Comparison of ENCODE assay signal across 17 cellular contexts in the genomic region with DNA sequence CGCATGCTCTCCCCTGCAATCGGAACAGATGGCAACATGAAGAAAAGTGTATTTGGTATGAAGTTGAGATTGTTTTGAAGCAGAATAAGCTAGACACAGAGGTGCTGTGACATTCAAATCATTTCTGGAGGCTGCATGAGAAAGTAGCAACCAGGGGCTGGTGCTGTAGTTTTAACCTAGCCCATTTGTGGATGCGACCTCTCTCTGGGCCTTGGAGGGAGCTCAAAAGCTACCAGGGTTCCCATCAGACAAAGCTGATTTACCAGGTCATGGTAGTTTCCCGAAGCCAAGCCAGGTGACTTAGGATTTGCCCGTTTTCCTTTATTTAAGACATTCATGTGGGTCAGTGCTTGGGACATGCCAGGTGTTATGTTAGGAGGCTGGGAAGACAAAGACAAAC.
DNase-seq lines count a peak whose midpoint lies in the region; ATAC-seq and TF ChIP-seq lines count a peak whose summit lies in the region.
"Had no signal": no experiment of that assay in that cellular context is flagged by ENCODE, and none has a peak within 500 bp of the region (broad histone marks: within the 10 kb centered on the region; RNA-seq: fewer than 3 reads in every experiment).

No MANE protein-coding gene starts in this region.

- no peaks in the 10 kb centered on the region for H3K9me3 ChIP-seq in spleen
- H3K9me3 ChIP-seq: MG63 had no signal

- peaks cover 0 to 18% (median 12%) of the 10 kb centered on the region in 6 donors for H3K4me1 ChIP-seq in spleen

- H3K27ac ChIP-seq in spleen: no peak overlapping the region
- H3K27ac ChIP-seq: C4-2B had no signal

- peaks cover 10% of the 10 kb centered on the region for H3K4me1 Mint-ChIP-seq in CD14-positive monocyte
- H3K4me1 Mint-ChIP-seq in glutamatergic neuron (ENCODE audit: low read depth, unreplicated experiment): peaks cover 2% of the 10 kb centered on the region

- no peak for ATAC-seq in HG02763 (IDR thresholded peaks at IDR 0.05; ENCODE audit: unreplicated experiment)
- ATAC-seq: K562 had no signal

- H3K27ac Mint-ChIP-seq in CD14-positive monocyte (no peak overlapping the region), glutamatergic neuron (ENCODE audit: unreplicated experiment) (no peak overlapping the region)

- H3K4me3 Mint-ChIP-seq in CD14-positive monocyte (peak overlapping the region in 1 of 2 donors; percentile 86), glutamatergic neuron (ENCODE audit: unreplicated experiment) (no peak overlapping the region)

- DNase-seq in activated CD8-positive, alpha-beta memory T cell treated with anti-CD3 and anti-CD28 coated beads, Interleukin-2, amount 50 U/mL, for 48 hours: peak; percentile 38
- DNase-seq in activated CD8-positive, alpha-beta memory T cell treated with anti-CD3 and anti-CD28 coated beads for 24 hours: no peak
- DNase-seq in CD14-positive monocyte (ENCODE audit: low spot score) (peak; percentile 9), glutamatergic neuron (peak; percentile 3), spleen (peak; percentile 5), EL (no peak)
- DNase-seq: AML-193, NCI-H1694 treated with DMSO at 0.1 percent for 48 hours, NCI-H2081 treated with DMSO at 0.1 percent for 48 hours, NCI-H2171 treated with DMSO at 0.1 percent for 48 hours, NCI-H524 treated with DMSO at 0.1 percent for 48 hours, OCI-M1, Right ventricle myocardium superior had no signal

- no peak for TF ChIP-seq POLR2A in spleen (IDR thresholded peaks at IDR 0.05)

- H3K9me3 Mint-ChIP-seq in CD14-positive monocyte (peaks cover 0 to 6% (median 0%) of the 10 kb centered on the region in 7 donors), glutamatergic neuron (ENCODE audit: unreplicated experiment) (peaks cover 2% of the 10 kb centered on the region)

- H3K27me3 Mint-ChIP-seq in CD14-positive monocyte (ENCODE audit: low read depth in 3 of 3) (peaks cover 57 to 80% (median 60%) of the 10 kb centered on the region in 3 donors), glutamatergic neuron (ENCODE audit: unreplicated experiment) (peaks cover 9% of the 10 kb centered on the region)

- H3K36me3 Mint-ChIP-seq in CD14-positive monocyte: no peaks in the 10 kb centered on the region
- peaks cover 6% of the 10 kb centered on the region for H3K36me3 Mint-ChIP-seq in glutamatergic neuron (ENCODE audit: unreplicated experiment)

- intact Hi-C loops in CD14-positive monocyte (cut with micrococcal nuclease): no loop called here
- intact Hi-C loops in spleen (cut with DNase I; ENCODE audit: low total_unique reads): no loop called here

- 86 to 93% (median 92%) methylated on average over 5 of the region's 5 CpGs for WGBS in spleen, 5 donors

- peaks cover 6 to 94% (median 32%) of the 10 kb centered on the region in 7 donors for H3K27me3 ChIP-seq in spleen (replicated peaks in 1 of 7)

- TF ChIP-seq CTCF in CD14-positive monocyte (IDR thresholded peaks at IDR 0.05): no peak
- TF ChIP-seq CTCF in glutamatergic neuron (IDR thresholded peaks at IDR 0.05; ENCODE audit: partially characterized antibody, unreplicated experiment): no peak
- no peak for TF ChIP-seq CTCF in spleen (IDR thresholded peaks at IDR 0.05 in 8 of 11, conservative IDR thresholded peaks at IDR 0.05 in 3 of 11)

- no peak overlapping the region for H3K4me3 ChIP-seq in spleen
- H3K4me3 ChIP-seq: K562, MG63 had no signal

- no peaks in the 10 kb centered on the region for H3K36me3 ChIP-seq in spleen
- H3K36me3 ChIP-seq: MG63 had no signal

Comparison
In these comparisons a context has a peak if more than half of its experiments do, and no peak if none do; other contexts are left out.
1. DNase-seq: peak in activated CD8-positive, alpha-beta memory T cell treated with anti-CD3 and anti-CD28 coated beads, Interleukin-2, amount 50 U/mL, for 48 hours (single experiment), CD14-positive monocyte (single experiment), glutamatergic neuron (single experiment) and spleen (single experiment); none in activated CD8-positive, alpha-beta memory T cell treated with anti-CD3 and anti-CD28 coated beads for 24 hours (single experiment) and EL (single experiment).